16 cellular contexts compared by ENCODE assay signal in the genomic region with DNA sequence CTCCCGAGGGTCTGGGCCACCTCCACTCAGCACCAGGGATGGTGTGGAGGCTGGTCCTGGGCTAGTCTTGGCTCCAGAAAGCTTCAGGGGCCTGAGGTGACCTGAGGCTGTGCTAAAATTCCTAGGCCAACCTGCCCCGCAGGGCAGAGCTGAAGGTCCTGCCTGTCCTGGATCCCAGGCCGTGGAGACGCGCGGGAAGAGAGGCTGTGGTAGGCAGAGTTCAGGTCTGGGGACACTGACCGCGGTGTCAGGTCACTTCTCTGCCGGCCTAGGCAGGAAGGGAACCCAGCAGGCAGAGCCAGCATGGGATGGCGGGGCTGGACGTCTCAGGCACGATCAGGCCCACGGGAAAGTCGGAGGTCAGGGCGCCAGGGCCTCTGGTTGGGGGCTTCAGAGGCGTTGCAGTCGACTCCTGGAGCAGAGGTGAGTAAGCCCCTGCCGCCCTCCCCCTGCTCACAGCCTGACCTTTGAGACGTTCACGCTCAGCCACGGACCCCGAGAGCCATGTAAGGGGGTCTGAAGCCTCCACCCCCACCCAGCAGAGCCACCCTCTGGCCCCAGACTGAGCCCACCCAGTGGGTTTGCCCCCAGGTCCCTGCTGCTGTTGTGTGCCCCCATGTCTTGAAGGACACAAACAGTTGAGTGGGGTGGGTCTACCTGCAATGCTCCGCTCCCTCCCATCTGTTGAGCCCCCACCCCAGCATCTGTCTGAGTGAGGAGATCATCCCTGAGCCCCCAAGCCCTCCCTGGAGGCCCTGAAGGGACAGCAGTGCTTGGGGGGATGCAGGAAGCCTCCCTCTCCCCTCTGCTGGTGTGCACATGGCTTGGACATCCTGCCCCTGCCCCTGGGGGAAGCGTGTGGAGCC.
DNase-seq lines count a peak whose midpoint lies in the region; ATAC-seq and TF ChIP-seq lines count a peak whose summit lies in the region.
"Had no signal": no experiment of that assay in that cellular context is flagged by ENCODE, and none has a peak within 500 bp of the region (broad histone marks: within the 10 kb centered on the region; RNA-seq: fewer than 3 reads in every experiment).

No MANE protein-coding gene starts in this region.

- no peak for ATAC-seq in RWPE2 (ENCODE audit: low read depth)
- ATAC-seq in left lung, result no peak
- ATAC-seq in HG03457 (IDR thresholded peaks at IDR 0.05; ENCODE audit: unreplicated experiment), result no peak
- no peak for ATAC-seq in GM21515 (IDR thresholded peaks at IDR 0.05; ENCODE audit: unreplicated experiment)
- ATAC-seq: activated T-cell treated with anti-CD3 and anti-CD28 coated beads, Interleukin-2, amount 50 U/mL, for 72 hours; psoas muscle had no signal

- DNase-seq in D341Med (ENCODE audit: low spot score) (peak; percentile 31), RWPE2 (ENCODE audit: low spot score) (peak; percentile 62), left lung (peak; percentile 23 to 66), posterior vena cava (ENCODE audit: low spot score) (peak; percentile 69), occipital lobe (lab: John Stamatoyannopoulos, UW) (no peak)
- DNase-seq: activated CD4-positive, alpha-beta T cell treated with anti-CD3 and anti-CD28 coated beads, Interleukin-2, amount 50 U/mL, for 1 hour; activated T-cell treated with anti-CD3 and anti-CD28 coated beads, Interleukin-2, amount 50 U/mL, for 72 hours; CD4-positive, CD25-positive, alpha-beta regulatory T cell; KG1; NCI-H1105 treated with DMSO at 0.1 percent for 48 hours; NCI-H2227 treated with DMSO at 0.1 percent for 48 hours; stimulated activated CD4-positive, alpha-beta T cell treated with anti-CD3 and anti-CD28 coated beads, Interleukin-15, amount 100 ng/mL, for 24 hours had no signal

- H3K36me3 ChIP-seq in RWPE2 (ENCODE audit: low read depth) (no peaks in the 10 kb centered on the region), left lung (no peaks in the 10 kb centered on the region)

- no peaks in the 10 kb centered on the region for H3K9me3 ChIP-seq in RWPE2 (ENCODE audit: severe bottlenecking)
- no peaks in the 10 kb centered on the region for H3K9me3 ChIP-seq in left lung
- H3K9me3 ChIP-seq: psoas muscle had no signal

- TF ChIP-seq CTCF in RWPE2 (IDR thresholded peaks at IDR 0.05; ENCODE audit: poor library complexity, severe bottlenecking) (no peak), left lung (IDR thresholded peaks at IDR 0.05) (no peak)

- no peak overlapping the region for H3K27ac ChIP-seq in RWPE2 (ENCODE audit: poor library complexity, severe bottlenecking)
- no peak overlapping the region for H3K27ac ChIP-seq in left lung
- H3K27ac ChIP-seq: HL-60, psoas muscle had no signal

- no peak overlapping the region for H3K4me3 ChIP-seq in RWPE2 (ENCODE audit: severe bottlenecking)
- no peak overlapping the region for H3K4me3 ChIP-seq in left lung
- H3K4me3 ChIP-seq: psoas muscle had no signal

- H3K27me3 ChIP-seq in RWPE2 (ENCODE audit: insufficient read depth, poor library complexity, severe bottlenecking) (peaks cover 50% of the 10 kb centered on the region), left lung (peaks cover 0 to 27% of the 10 kb centered on the region in 2 donors)

- intact Hi-C loops in left lung (cut with DNase I), result no loop called here
- intact Hi-C loops in posterior vena cava (cut with DNase I), result no loop called here

- H3K4me1 ChIP-seq in RWPE2 (ENCODE audit: insufficient read depth, poor library complexity, severe bottlenecking), result peaks cover 2% of the 10 kb centered on the region
- H3K4me1 ChIP-seq in left lung, result no peaks in the 10 kb centered on the region
- H3K4me1 ChIP-seq: psoas muscle had no signal
